ENCODE assay signal across 31 cellular contexts in genomic region chr6:165052561-165053500, GRCh38.
"Had no signal": no experiment of that assay in that cellular context is flagged by ENCODE, and none has a peak within 500 bp of the region (broad histone marks: within the 10 kb centered on the region; RNA-seq: fewer than 3 reads in every experiment).

No MANE protein-coding gene starts in this region.

- H3K9me3 ChIP-seq: adrenal gland had no signal

- H3K4me3 ChIP-seq: adrenal gland, body of pancreas, breast epithelium had no signal

- H3K4me1 ChIP-seq: adrenal gland, body of pancreas, breast epithelium had no signal

- H3K27me3 ChIP-seq: body of pancreas, brain microvascular endothelial cell, breast epithelium had no signal

- H3K27ac ChIP-seq: adrenal gland, body of pancreas, brain microvascular endothelial cell, breast epithelium, VCaP had no signal

- ATAC-seq: activated CD8-positive, alpha-beta T cell treated with anti-CD3 and anti-CD28 coated beads for 36 hours; activated naive CD4-positive, alpha-beta T cell treated with anti-CD3 and anti-CD28 coated beads, Interleukin-2, amount 50 U/mL, for 72 hours; activated T-cell treated with anti-CD3 and anti-CD28 coated beads, Interleukin-2, amount 50 U/mL, for 4 hours; activated T-cell treated with anti-CD3 and anti-CD28 coated beads, Interleukin-2, amount 50 U/mL, for 72 hours; activated T-helper 17 cell treated with anti-CD3 and anti-CD28 coated beads, Interleukin-2, amount 50 U/mL, for 72 hours; body of pancreas had no signal

- DNase-seq: activated B cell treated with CpG ODN at 0.5 μM for 24 hours; activated CD4-positive, alpha-beta memory T cell treated with anti-CD3 and anti-CD28 coated beads for 36 hours; activated CD4-positive, alpha-beta T cell treated with anti-CD3 and anti-CD28 coated beads for 4 hours; activated CD4-positive, alpha-beta T cell treated with anti-CD3 and anti-CD28 coated beads, Interleukin-2, amount 10 ng/mL, durations not matched to agents 24 days and 14 days; activated CD4-positive, alpha-beta T cell treated with anti-CD3 and anti-CD28 coated beads, Interleukin-2, amount 50 U/mL, for 1 hour; activated CD4-positive, alpha-beta T cell treated with anti-CD3 and anti-CD28 coated beads, Interleukin-2, amount 50 U/mL, for 4 hours; activated CD4-positive, CD25-positive, alpha-beta regulatory T cell treated with anti-CD3 and anti-CD28 coated beads, Interleukin-2, amount 50 U/mL, for 72 hours; activated CD8-positive, alpha-beta memory T cell treated with anti-CD3 and anti-CD28 coated beads, Interleukin-2, amount 50 U/mL, for 4 hours; activated CD8-positive, alpha-beta T cell treated with anti-CD3 and anti-CD28 coated beads for 36 hours; activated effector memory CD4-positive, alpha-beta T cell treated with anti-CD3 and anti-CD28 coated beads, Interleukin-2, amount 50 U/mL, for 16 hours; activated gamma-delta T cell treated with Interleukin-2 at 50 U/mL for 16 hours; activated naive CD4-positive, alpha-beta T cell; activated naive CD4-positive, alpha-beta T cell treated with anti-CD3 and anti-CD28 coated beads for 36 hours; activated naive CD4-positive, alpha-beta T cell treated with anti-CD3 and anti-CD28 coated beads, Interleukin-2, amount 50 U/mL, for 16 hours; activated naive CD8-positive, alpha-beta T cell treated with anti-CD3 and anti-CD28 coated beads for 36 hours; activated T-cell treated with anti-CD3 and anti-CD28 coated beads for 4 hours; activated T-cell treated with anti-CD3 and anti-CD28 coated beads, Interleukin-2, amount 50 U/mL, for 1 hour; activated T-cell treated with anti-CD3 and anti-CD28 coated beads, Interleukin-2, amount 50 U/mL, for 4 hours; activated T-cell treated with anti-CD3 and anti-CD28 coated beads, Interleukin-2, amount 50 U/mL, for 72 hours; adrenal gland; amniotic stem cell; aorta; body of pancreas; brain microvascular endothelial cell; central memory CD4-positive, alpha-beta T cell; T-helper 2 cell; T-helper 9 cell had no signal

- H3K36me3 ChIP-seq: adrenal gland, brain microvascular endothelial cell, breast epithelium had no signal
